20 cellular contexts compared by ENCODE assay signal in the genomic region with DNA sequence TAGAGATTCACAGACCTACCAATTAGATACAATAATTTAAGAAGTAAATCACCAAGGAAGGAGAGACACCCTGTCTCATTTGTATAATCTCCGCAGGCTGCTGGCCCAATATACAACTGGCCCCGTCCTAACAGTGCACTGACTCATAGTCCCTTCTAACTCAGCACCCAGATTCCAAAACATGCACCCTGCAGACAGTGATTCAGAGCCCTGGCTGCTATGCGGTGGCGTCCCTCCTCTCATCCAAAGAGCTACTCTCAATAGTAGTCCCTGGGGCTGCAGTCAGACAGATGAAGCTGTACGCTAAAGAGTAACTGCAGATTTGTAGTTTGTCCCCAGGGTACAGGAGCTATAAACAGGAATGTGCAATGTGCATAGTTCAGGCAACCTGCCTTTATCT. TPM values are rescaled to one million over a fixed set of nuclear protein-coding genes. Genes with fewer than 3 reads are reported as not detected.
"Had no signal": no experiment of that assay in that cellular context is flagged by ENCODE, and none has a peak within 500 bp of the region (broad histone marks: within the 10 kb centered on the region; RNA-seq: fewer than 3 reads in every experiment).

No MANE protein-coding gene starts in this region.

- H3K27ac ChIP-seq: ascending aorta, coronary artery, esophagus muscularis mucosa, hepatocyte, parathyroid adenoma, stomach, testis had no signal

- H3K4me1 ChIP-seq: ascending aorta, esophagus muscularis mucosa, parathyroid adenoma, stomach, testis had no signal

- H3K27ac Mint-ChIP-seq: naive B cell had no signal

- H3K27me3 Mint-ChIP-seq: central memory CD8-positive, alpha-beta T cell; naive B cell had no signal

- H3K27me3 ChIP-seq: ascending aorta, esophagus muscularis mucosa, hepatocyte, stomach, testis had no signal

- H3K4me3 ChIP-seq: ascending aorta, coronary artery, esophagus muscularis mucosa, hepatocyte, stomach, testis had no signal

- DNase-seq: activated CD4-positive, alpha-beta T cell treated with anti-CD3 and anti-CD28 coated beads, Interleukin-2, amount 50 U/mL, for 1 hour; activated CD8-positive, alpha-beta memory T cell treated with anti-CD3 and anti-CD28 coated beads for 24 hours; activated naive CD4-positive, alpha-beta T cell treated with Interleukin-2 at 50 U/mL for 16 hours; naive B cell; stimulated activated CD4-positive, alpha-beta T cell treated with anti-CD3 and anti-CD28 coated beads, Interleukin-12 subunit alpha, Interleukin-12 subunit beta, amount 100 ng/mL, for 4 hours; stimulated activated CD4-positive, alpha-beta T cell treated with anti-CD3 and anti-CD28 coated beads, Interleukin-2, amount 100 ng/mL, for 24 hours; stomach; T-helper 2 cell; testis had no signal

- H3K36me3 ChIP-seq: ascending aorta, esophagus muscularis mucosa, stomach had no signal

- H3K9ac ChIP-seq: parathyroid adenoma had no signal

- H3K36me3 Mint-ChIP-seq: naive B cell had no signal

- H3K9me3 ChIP-seq: ascending aorta, esophagus muscularis mucosa, stomach, testis had no signal

- FAIRE-seq: keratinocyte had no signal

- H3K4me1 Mint-ChIP-seq: central memory CD8-positive, alpha-beta T cell; naive B cell had no signal

- H3K4me3 Mint-ChIP-seq: central memory CD8-positive, alpha-beta T cell; naive B cell had no signal

RNA-seq across cellular contexts. Expression of a gene that starts 23.0 kb away (rescaled TPM):
- total RNA-seq: ascending aorta, glomerular endothelial cell, left lobe of liver, lung microvascular endothelial cell, mononuclear cell, stomach had no signal
- polyA plus RNA-seq: hepatocyte, stomach had no signal
